19 cellular contexts compared by ENCODE assay signal in the genomic region with DNA sequence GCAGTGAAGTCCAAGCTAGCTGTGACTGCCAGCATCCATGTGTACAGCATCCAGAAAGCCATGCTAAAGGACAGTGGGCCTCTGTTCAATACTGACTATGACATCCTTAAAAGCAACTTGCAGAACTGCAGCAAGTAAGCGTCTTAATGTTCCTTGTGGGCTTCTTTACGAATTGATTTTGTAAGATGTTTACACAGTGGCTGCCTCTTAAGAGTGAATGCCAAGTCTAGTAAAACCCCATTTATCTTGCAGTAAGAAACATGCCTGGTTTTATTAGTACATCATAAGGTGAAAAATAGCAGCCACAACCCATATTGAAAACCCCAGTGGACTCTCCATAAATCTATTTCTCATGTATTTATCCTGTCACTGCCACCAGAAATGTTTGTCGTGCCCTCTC. TPM values are rescaled to one million over a fixed set of nuclear protein-coding genes. Genes with fewer than 3 reads are reported as not detected.
DNase-seq lines count a peak whose midpoint lies in the region; ATAC-seq and TF ChIP-seq lines count a peak whose summit lies in the region.
"Had no signal": no experiment of that assay in that cellular context is flagged by ENCODE, and none has a peak within 500 bp of the region (broad histone marks: within the 10 kb centered on the region; RNA-seq: fewer than 3 reads in every experiment).

No MANE protein-coding gene starts in this region.

- TF ChIP-seq POLR2A in esophagus muscularis mucosa (IDR thresholded peaks at IDR 0.05; ENCODE audit: low read depth) (no peak), stomach (IDR thresholded peaks at IDR 0.05) (no peak), spleen (IDR thresholded peaks at IDR 0.05) (no peak)

- intact Hi-C loops in esophagus muscularis mucosa (cut with DNase I) = loop anchor here (5.0 kb wide), 1 partner anchor 114 kb away; no protein-coding TSS in a partner anchor
- intact Hi-C loops in stomach (cut with DNase I; ENCODE audit: low total_unique reads) = loop anchor here (10.0 kb wide), 1 partner anchor 122 kb away; a partner anchor contains a TSS
- intact Hi-C loops in spleen (cut with DNase I; ENCODE audit: low total_unique reads) = loop anchor here (10.0 kb wide), 1 partner anchor 112 kb away; no protein-coding TSS in a partner anchor

- H3K4me1 ChIP-seq in esophagus muscularis mucosa (peaks cover 9 to 41% (median 29%) of the 10 kb centered on the region in 4 donors), stomach (peaks cover 7 to 58% (median 36%) of the 10 kb centered on the region in 4 donors), spleen (peaks cover 0 to 25% (median 4%) of the 10 kb centered on the region in 6 donors)

- 41% methylated on average over 3 of the region's 3 CpGs for WGBS in esophagus muscularis mucosa
- 41 to 58% (median 57%) methylated on average over 3 of the region's 3 CpGs for WGBS in stomach, 5 donors
- 90 to 97% (median 96%) methylated on average over 3 of the region's 3 CpGs for WGBS in spleen, 5 donors

- no peaks in the 10 kb centered on the region for H3K27me3 ChIP-seq in esophagus muscularis mucosa
- no peaks in the 10 kb centered on the region for H3K27me3 ChIP-seq in stomach
- no peaks in the 10 kb centered on the region for H3K27me3 ChIP-seq in spleen (replicated peaks in 1 of 7)

- TF ChIP-seq CTCF in AG09309 (IDR thresholded peaks at IDR 0.05; ENCODE audit: control insufficient read depth, insufficient read depth, low read depth, low read length, missing control alignments) (no peak), esophagus muscularis mucosa (IDR thresholded peaks at IDR 0.05) (no peak), stomach (IDR thresholded peaks at IDR 0.05) (no peak), spleen (IDR thresholded peaks at IDR 0.05 in 8 of 11, conservative IDR thresholded peaks at IDR 0.05 in 3 of 11) (no peak)

- H3K36me3 ChIP-seq in esophagus muscularis mucosa = peaks cover 0 to 24% (median 9%) of the 10 kb centered on the region in 4 donors
- peaks cover 13 to 49% (median 29%) of the 10 kb centered on the region in 4 donors for H3K36me3 ChIP-seq in stomach
- H3K36me3 ChIP-seq in spleen = peaks cover 0 to 89% (median 20%) of the 10 kb centered on the region in 6 donors

- TF ChIP-seq EP300 in esophagus muscularis mucosa (IDR thresholded peaks at IDR 0.05) (no peak), stomach (IDR thresholded peaks at IDR 0.05) (no peak)

- ATAC-seq in HG02642 (IDR thresholded peaks at IDR 0.05; ENCODE audit: poor library complexity, unreplicated experiment) (no peak), GM19452 (IDR thresholded peaks at IDR 0.05; ENCODE audit: unreplicated experiment) (no peak), HG02852 (IDR thresholded peaks at IDR 0.05; ENCODE audit: unreplicated experiment) (no peak)
- ATAC-seq: GM23338, K562, Panc1, Right ventricle myocardium inferior had no signal

- peak overlapping the region; percentile 69 to 80 (median 78) for H3K27ac ChIP-seq in esophagus muscularis mucosa (replicated peaks in 1 of 4)
- peak overlapping the region in 3 of 5 donors; percentile 51 to 71 (median 59) for H3K27ac ChIP-seq in stomach
- no peak overlapping the region for H3K27ac ChIP-seq in spleen
- H3K27ac ChIP-seq: HL-60 had no signal

- H3K9me3 ChIP-seq in esophagus muscularis mucosa (no peaks in the 10 kb centered on the region), stomach (no peaks in the 10 kb centered on the region), spleen (no peaks in the 10 kb centered on the region)

- H3K4me3 ChIP-seq in AG09309 (ENCODE audit: control insufficient read depth, low read depth, low read length) (no peak overlapping the region), esophagus muscularis mucosa (no peak overlapping the region), stomach (no peak overlapping the region), spleen (no peak overlapping the region)
- H3K4me3 ChIP-seq: GM23338, K562 had no signal

- DNase-seq in AG09309 (ENCODE audit: low read depth) = peak; percentile 32
- no peak for DNase-seq in esophagus muscularis mucosa (ENCODE audit: extremely low spot score)
- DNase-seq in iris pigment epithelial cell (ENCODE audit: low read depth) = peak; percentile 52
- DNase-seq in stomach = no peak
- no peak for DNase-seq in spleen
- DNase-seq: CD4-positive, alpha-beta T cell; DND-41; GDM1; NCI-H1048; NCI-H187; NCI-H446 had no signal

RNA-seq across cellular contexts. Expression of a gene that starts 20.5 kb away (rescaled TPM):
- total RNA-seq in esophagus muscularis mucosa (10 to 100 TPM in 1 of 4 donors, 1 to 10 TPM in 3; 9.1 to 13.6 (median 9.2) TPM), stomach (10 to 100 TPM in 4 of 5 donors, 1 to 10 TPM in 1; 4.7 to 85.7 (median 22.9) TPM), spleen (10 to 100 TPM; 13.9 to 23.1 (median 17.7) TPM)
- polyA plus RNA-seq in stomach (10 to 100 TPM in 1 of 3 donors, 1 to 10 TPM in 2; 7.0 to 10.8 (median 7.5) TPM), spleen (1 to 10 TPM; 5.0 to 9.0 (median 6.1) TPM)

Comparison
In these comparisons a context has a peak if more than half of its experiments do, and no peak if none do; other contexts are left out.
1. DNase-seq: peak in AG09309 (single experiment) and iris pigment epithelial cell (single experiment); none in esophagus muscularis mucosa (single experiment), stomach (single experiment) and spleen (single experiment).
2. H3K27ac ChIP-seq: peak in esophagus muscularis mucosa (4 of 4) and stomach (3 of 5); none in spleen (0 of 8).